ENCODE assay signal across 25 cellular contexts in the genomic region with DNA sequence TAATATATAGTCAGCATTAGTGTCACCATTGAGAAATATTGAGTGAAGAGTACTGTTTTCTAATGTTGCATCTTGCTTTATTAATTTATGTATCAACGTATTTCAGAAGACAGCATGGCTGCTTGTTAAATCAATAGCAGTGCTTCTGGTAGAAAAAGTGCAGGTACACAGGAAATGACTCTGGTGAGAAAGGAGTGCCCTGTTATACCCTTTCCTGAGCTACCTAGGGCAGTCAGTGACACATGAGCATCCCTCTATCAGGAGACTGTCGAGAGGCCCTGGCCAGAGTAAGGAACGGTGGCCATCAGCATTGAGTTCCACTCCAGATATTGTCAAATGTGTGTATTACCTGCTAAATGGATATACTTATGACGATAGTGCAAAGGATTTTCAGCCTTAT.
"Had no signal": no experiment of that assay in that cellular context is flagged by ENCODE, and none has a peak within 500 bp of the region (broad histone marks: within the 10 kb centered on the region; RNA-seq: fewer than 3 reads in every experiment).

No MANE protein-coding gene starts in this region.

- H3K27ac ChIP-seq: left lung, lower lobe of right lung, ovary, right atrium auricular region, right lobe of liver, tibial nerve, uterus had no signal

- H3K9me3 ChIP-seq: left lung, lower lobe of right lung, ovary, right lobe of liver, tibial nerve, uterus had no signal

- ATAC-seq: left colon; left lung; lower lobe of right lung; natural killer cell treated with Interleukin-12 subunit alpha and Interleukin-12 subunit beta and Interleukin-15 and Interleukin-18, amount 100 ng/mL, for 72 hours; right lobe of liver; stimulated activated memory B cell treated with anti-CD40 and anti-IgM and Interleukin-4, amounts not matched to agents 10 μg/mL and 1 μg/mL and 100 μg/mL, for 72 hours; stimulated activated naive CD8-positive, alpha-beta T cell treated with anti-CD3 and anti-CD28 coated beads, Interleukin-15, amount 100 ng/mL, for 72 hours had no signal

- FAIRE-seq: islet of Langerhans, kidney had no signal

- H3K4me1 ChIP-seq: left lung, lower lobe of right lung, right atrium auricular region, right lobe of liver, tibial nerve, uterus had no signal

- H3K36me3 Mint-ChIP-seq: immature natural killer cell; natural killer cell treated with Interleukin-12 subunit alpha and Interleukin-12 subunit beta and Interleukin-15 and Interleukin-18, amount 100 ng/mL, for 72 hours; stimulated activated memory B cell treated with anti-CD40 and anti-IgM and Interleukin-4, amounts not matched to agents 10 μg/mL and 1 μg/mL and 100 μg/mL, for 72 hours; type B pancreatic cell had no signal

- H3K27me3 Mint-ChIP-seq: progenitor cell of endocrine pancreas; stimulated activated memory B cell treated with anti-CD40 and anti-IgM and Interleukin-4, amounts not matched to agents 10 μg/mL and 1 μg/mL and 100 μg/mL, for 72 hours; stimulated activated naive CD8-positive, alpha-beta T cell treated with anti-CD3 and anti-CD28 coated beads, Interleukin-15, amount 100 ng/mL, for 72 hours; type B pancreatic cell had no signal

- H3K36me3 ChIP-seq: left lung, lower lobe of right lung, ovary, right atrium auricular region, right lobe of liver, tibial nerve, uterus had no signal

- H3K27me3 ChIP-seq: left lung, ovary, right atrium auricular region, right lobe of liver, uterus had no signal

- H3K27ac Mint-ChIP-seq: immature natural killer cell; natural killer cell treated with Interleukin-12 subunit alpha and Interleukin-12 subunit beta and Interleukin-15 and Interleukin-18, amount 100 ng/mL, for 72 hours; progenitor cell of endocrine pancreas; stimulated activated memory B cell treated with anti-CD40 and anti-IgM and Interleukin-4, amounts not matched to agents 10 μg/mL and 1 μg/mL and 100 μg/mL, for 72 hours; stimulated activated naive CD8-positive, alpha-beta T cell treated with anti-CD3 and anti-CD28 coated beads, Interleukin-15, amount 100 ng/mL, for 72 hours; type B pancreatic cell had no signal

- H3K4me1 Mint-ChIP-seq: immature natural killer cell; stimulated activated memory B cell treated with anti-CD40 and anti-IgM and Interleukin-4, amounts not matched to agents 10 μg/mL and 1 μg/mL and 100 μg/mL, for 72 hours had no signal

- H3K9me3 Mint-ChIP-seq: natural killer cell treated with Interleukin-12 subunit alpha and Interleukin-12 subunit beta and Interleukin-15 and Interleukin-18, amount 100 ng/mL, for 72 hours; stimulated activated naive CD8-positive, alpha-beta T cell treated with anti-CD3 and anti-CD28 coated beads, Interleukin-15, amount 100 ng/mL, for 72 hours had no signal

- DNase-seq: immature natural killer cell; kidney; left colon; left lung; lower lobe of right lung; mammary epithelial cell; mesenchymal stem cell; ovary; right lobe of liver; stimulated activated CD4-positive, alpha-beta T cell treated with anti-CD3 and anti-CD28 coated beads, Interleukin-1b, Interleukin-23, amount 100 ng/mL, for 48 hours; stimulated activated CD4-positive, alpha-beta T cell treated with anti-CD3 and anti-CD28 coated beads, Interleukin-2, amount 100 ng/mL, for 48 hours; stimulated activated CD4-positive, alpha-beta T cell treated with anti-CD3 and anti-CD28 coated beads, Interleukin-4, amount 100 ng/mL, for 4 hours; stimulated activated CD8-positive, alpha-beta memory T cell treated with anti-CD3 and anti-CD28 coated beads, Interleukin-4, amount 100 ng/mL, for 48 hours; stimulated activated naive CD4-positive, alpha-beta T cell treated with Interleukin-2 at 50 U/mL for 16 hours; stimulated activated naive CD8-positive, alpha-beta T cell treated with anti-CD3 and anti-CD28 coated beads, Interleukin-15, amount 100 ng/mL, for 72 hours; substantia nigra; uterus had no signal

- H3K4me3 ChIP-seq: left lung, lower lobe of right lung, ovary, right atrium auricular region, right lobe of liver, smooth muscle cell, tibial nerve, uterus had no signal

- H3K4me3 Mint-ChIP-seq: immature natural killer cell; natural killer cell treated with Interleukin-12 subunit alpha and Interleukin-12 subunit beta and Interleukin-15 and Interleukin-18, amount 100 ng/mL, for 72 hours; stimulated activated memory B cell treated with anti-CD40 and anti-IgM and Interleukin-4, amounts not matched to agents 10 μg/mL and 1 μg/mL and 100 μg/mL, for 72 hours; stimulated activated naive CD8-positive, alpha-beta T cell treated with anti-CD3 and anti-CD28 coated beads, Interleukin-15, amount 100 ng/mL, for 72 hours; type B pancreatic cell had no signal
